Comparison of ENCODE assay signal across 8 cellular contexts in the genomic region with DNA sequence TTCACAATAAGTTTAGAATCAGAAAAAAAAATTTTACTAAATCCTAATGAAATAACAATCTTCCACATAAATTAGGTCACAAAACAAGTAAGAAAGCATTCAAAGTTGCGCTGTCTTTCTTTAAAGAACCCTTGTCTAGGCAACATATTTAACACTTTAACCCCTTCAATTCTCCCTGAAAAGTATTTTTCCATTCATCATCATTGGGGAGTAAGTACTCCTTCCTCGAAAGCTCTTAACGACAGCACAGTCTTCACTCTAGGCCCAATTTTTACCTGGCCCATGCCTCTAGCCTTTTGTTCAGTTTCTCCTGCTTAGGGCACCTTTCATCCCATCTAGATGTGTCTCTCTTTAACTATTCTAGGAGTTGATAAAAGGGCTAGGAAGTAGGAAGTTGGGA. TPM values are rescaled to one million over a fixed set of nuclear protein-coding genes. Genes with fewer than 3 reads are reported as not detected.
DNase-seq lines count a peak whose midpoint lies in the region; ATAC-seq, FAIRE-seq and TF ChIP-seq lines count a peak whose summit lies in the region.

No MANE protein-coding gene starts in this region.

- H3K27ac ChIP-seq in A549 (no peak overlapping the region), HL-60 (replicated peaks) (no peak overlapping the region; the same call in 1 of the 2 replicates)

- H3K27me3 Mint-ChIP-seq in MCF 10A (ENCODE audit: insufficient read depth, unreplicated experiment): no peaks in the 10 kb centered on the region

- peaks cover 71% of the 10 kb centered on the region for H3K36me3 Mint-ChIP-seq in MCF 10A (ENCODE audit: insufficient read depth, unreplicated experiment)

- CTCF ChIA-PET in A549 (lab: Yijun Ruan, JAX): interaction anchor here (2.5 to 3.8 kb wide), 3 partner anchors 8 to 284 kb away, joined by 9 to 17 read pairs (median 15); no protein-coding TSS in a partner anchor
- CTCF ChIA-PET in MCF 10A (lab: Yijun Ruan, JAX): interaction anchor here (0.9 to 5.4 kb wide), 8 partner anchors 8 to 283 kb away, joined by 3 to 60 read pairs (median 7); a partner anchor contains a TSS

- no peaks in the 10 kb centered on the region for H3K36me3 ChIP-seq in mucosa of stomach (ENCODE audit: control insufficient read depth, insufficient read depth, low read length)

- 86% methylated on average over 3 of the region's 3 CpGs for WGBS in A549 (ENCODE audit: missing lambda C conversion rate)

- H3K4me2 ChIP-seq in A549: peak overlapping the region; percentile 94

- peak overlapping the region; percentile 96 for H3K9ac ChIP-seq in mucosa of stomach (ENCODE audit: low read length)

- H3K4me3 ChIP-seq in A549 (peak overlapping the region; percentile 24; the same call in 1 of the 3 replicates), HL-60 (replicated peaks; ENCODE audit: insufficient read depth, low read length) (peak overlapping the region; percentile 79), mucosa of stomach (ENCODE audit: low read length) (no peak overlapping the region)

- H3K4me1 ChIP-seq in A549 (peaks cover 36% of the 10 kb centered on the region), mucosa of stomach (ENCODE audit: control insufficient read depth, insufficient read depth, low read length) (peaks cover 20% of the 10 kb centered on the region)

- TF ChIP-seq EP300 in A549 (IDR thresholded peaks at IDR 0.05): no peak

- H3K9me3 ChIP-seq in A549: no peaks in the 10 kb centered on the region
- H3K9me3 ChIP-seq in mucosa of stomach (ENCODE audit: control insufficient read depth, low read length): no peaks in the 10 kb centered on the region

- no peak for ATAC-seq in A549
- ATAC-seq in GM21367 (IDR thresholded peaks at IDR 0.05; ENCODE audit: unreplicated experiment): no peak

- H3K4me1 Mint-ChIP-seq in MCF 10A (ENCODE audit: insufficient read depth, unreplicated experiment): peaks cover 33% of the 10 kb centered on the region

- DNase-seq in A549 (ENCODE audit: low read depth in 1 of 2, low spot score in 1 of 2): no peak
- no peak for DNase-seq in HL-60 (ENCODE audit: low read depth in 1 of 2, low spot score in 1 of 2)
- DNase-seq in MCF 10A (ENCODE audit: unreplicated experiment): no peak
- no peak for DNase-seq in dedifferentiated amniotic fluid mesenchymal stem cell (ENCODE audit: extremely low spot score)
- no peak for DNase-seq in pons (ENCODE audit: low spot score)
- DNase-seq in NCI-H1436 treated with DMSO at 0.1 percent for 48 hours (lab: John Stamatoyannopoulos, UW): no peak

- POLR2A ChIA-PET in A549 (lab: Yijun Ruan, JAX) (no interaction called here), MCF 10A (lab: Yijun Ruan, JAX) (interaction anchor here (0.7 to 5.4 kb wide), 11 partner anchors 8 to 368 kb away, joined by 3 to 135 read pairs (median 38); a partner anchor contains a TSS)

- TF ChIP-seq CTCF in A549 (IDR thresholded peaks at IDR 0.05): no peak
- no peak for TF ChIP-seq CTCF in HL-60 (IDR thresholded peaks at IDR 0.05; ENCODE audit: insufficient read depth, low read length)
- TF ChIP-seq CTCF in MCF 10A (IDR thresholded peaks at IDR 0.05; ENCODE audit: unreplicated experiment): no peak

- H3K9me3 Mint-ChIP-seq in MCF 10A (ENCODE audit: unreplicated experiment): no peaks in the 10 kb centered on the region

- no TSS peak for BruUV-seq in MCF 10A (replicated peaks; lab: Mats Ljungman, UMichigan)

- no peak for FAIRE-seq in A549 (lab: Jason Lieb, UNC)

- peak overlapping the region; percentile 85 for H3K27ac Mint-ChIP-seq in MCF 10A (ENCODE audit: low read depth, unreplicated experiment)

- intact Hi-C loops in MCF 10A (cut with micrococcal nuclease): no loop called here

- H3K27me3 ChIP-seq in HL-60 (ENCODE audit: insufficient read depth, poor library complexity, severe bottlenecking) (no peaks in the 10 kb centered on the region), mucosa of stomach (ENCODE audit: control insufficient read depth, insufficient read depth, low read length) (no peaks in the 10 kb centered on the region)

- no peak for TF ChIP-seq POLR2A in A549 (IDR thresholded peaks at IDR 0.05; ENCODE audit: low read length)

- TF ChIP-seq RAD21 in A549 (conservative IDR thresholded peaks at IDR 0.05 in 1 of 2, IDR thresholded peaks at IDR 0.05 in 1 of 2): no peak

- H3K4me3 Mint-ChIP-seq in MCF 10A (ENCODE audit: unreplicated experiment): peak overlapping the region; percentile 86

TF ChIP-seq in A549, 52 proteins besides CTCF, POLR2A, EP300 and RAD21:
- no peak for TF ChIP-seq HOXB13 (CRISPR knock-in tag; IDR thresholded peaks at IDR 0.05; ENCODE audit: low read depth)
- TF ChIP-seq ZC3H11A (IDR thresholded peaks at IDR 0.05): no peak
- no peak for TF ChIP-seq JUN (IDR thresholded peaks at IDR 0.05)
- TF ChIP-seq EHMT2 (IDR thresholded peaks at IDR 0.05; ENCODE audit: low read depth): no peak
- TF ChIP-seq MYC (IDR thresholded peaks at IDR 0.05; ENCODE audit: borderline replicate concordance, low read length): no peak
- TF ChIP-seq GATA3 (IDR thresholded peaks at IDR 0.05; ENCODE audit: borderline replicate concordance): no peak
- TF ChIP-seq CBX2 (IDR thresholded peaks at IDR 0.05; ENCODE audit: borderline replicate concordance, low read depth): no peak
- TF ChIP-seq RNF2 (IDR thresholded peaks at IDR 0.05; ENCODE audit: borderline replicate concordance, low read depth): no peak
- TF ChIP-seq KDM5A (IDR thresholded peaks at IDR 0.05): no peak
- TF ChIP-seq HDAC2 (IDR thresholded peaks at IDR 0.05): no peak
- TF ChIP-seq CHD4 (IDR thresholded peaks at IDR 0.05; ENCODE audit: borderline replicate concordance): no peak
TF ChIP-seq in A549: peak in this region for 0.

RNA-seq across cellular contexts. Expression of a gene that starts 2.6 kb away (rescaled TPM):
- 31.6 and 32.5 TPM in 2 replicates for polyA plus RNA-seq in A549 (2011; rRNA removed)
- polyA plus RNA-seq in A549 (2012; cell fraction: cytosol; rRNA removed): 11.4 and 13.2 TPM in 2 replicates
- polyA plus RNA-seq in A549 (2012; cell fraction: nucleus; rRNA removed): 11.1 and 15.2 TPM in 2 replicates
- polyA plus RNA-seq in A549 (2017; fragmentation: RNase III; extraction: RNeasy Plus Mini Kit Qiagen cat#74134 plus additional on column Dnase treatment): 27.8 to 31.9 TPM (median 31.8 TPM) in 3 replicates
- polyA minus RNA-seq in A549 (2011; rRNA and poly(A)+ RNA removed): 36.0 and 42.7 TPM in 2 replicates
- 67.4 and 85.0 TPM in 2 replicates for total RNA-seq in MCF 10A (2022)

RNA-seq across cellular contexts. Expression of a gene that starts 23.2 kb away (rescaled TPM):
- 5.6 TPM in 2 replicates for polyA plus RNA-seq in A549 (2011; rRNA removed)
- 3.2 and 3.5 TPM in 2 replicates for polyA plus RNA-seq in A549 (2012; cell fraction: cytosol; rRNA removed)
- 4.6 and 6.1 TPM in 2 replicates for polyA plus RNA-seq in A549 (2012; cell fraction: nucleus; rRNA removed)
- 3.7 to 4.2 TPM (median 3.9 TPM) in 3 replicates for polyA plus RNA-seq in A549 (2017; fragmentation: RNase III; extraction: RNeasy Plus Mini Kit Qiagen cat#74134 plus additional on column Dnase treatment)
- 4.1 and 5.4 TPM in 2 replicates for polyA minus RNA-seq in A549 (2011; rRNA and poly(A)+ RNA removed)
- 9.1 and 9.8 TPM in 2 replicates for total RNA-seq in MCF 10A (2022)
